Comparison of ENCODE assay signal across 9 cellular contexts in genomic region chr3:79019924-79020173, GRCh38.
DNase-seq lines count a peak whose midpoint lies in the region; TF ChIP-seq lines count a peak whose summit lies in the region.
"Had no signal": no experiment of that assay in that cellular context is flagged by ENCODE, and none has a peak within 500 bp of the region (broad histone marks: within the 10 kb centered on the region; RNA-seq: fewer than 3 reads in every experiment).

No MANE protein-coding gene starts in this region.

- no peaks in the 10 kb centered on the region for H3K27me3 ChIP-seq in WERI-Rb-1 (ENCODE audit: insufficient read depth, low read depth, severe bottlenecking)
- no peaks in the 10 kb centered on the region for H3K27me3 ChIP-seq in tibial artery

- no peaks in the 10 kb centered on the region for H3K36me3 Mint-ChIP-seq in activated CD4-positive, alpha-beta T cell treated with anti-CD3 and anti-CD28 coated beads, Interleukin-2, amount 10 ng/mL, durations not matched to agents 24 days and 14 days (ENCODE audit: low read depth)

- H3K4me3 ChIP-seq in WERI-Rb-1 (ENCODE audit: low read depth, low read length) (peak overlapping the region; percentile 88), iPS-11a (ENCODE audit: low read depth, low read length) (peak overlapping the region; percentile 89), tibial artery (peak overlapping the region; percentile 95 to 97)

- H3K9me3 ChIP-seq in WERI-Rb-1 (ENCODE audit: severe bottlenecking) (no peaks in the 10 kb centered on the region), tibial artery (no peaks in the 10 kb centered on the region)

- H3K4me3 Mint-ChIP-seq in activated CD4-positive, alpha-beta T cell treated with anti-CD3 and anti-CD28 coated beads, Interleukin-2, amount 10 ng/mL, durations not matched to agents 24 days and 14 days = peak overlapping the region; percentile 53

- no peak for TF ChIP-seq CTCF in WERI-Rb-1 (IDR thresholded peaks at IDR 0.05; ENCODE audit: low read depth, low read length)
- TF ChIP-seq CTCF in tibial artery (IDR thresholded peaks at IDR 0.05) = no peak

- no peaks in the 10 kb centered on the region for H3K9me3 Mint-ChIP-seq in activated CD4-positive, alpha-beta T cell treated with anti-CD3 and anti-CD28 coated beads, Interleukin-2, amount 10 ng/mL, durations not matched to agents 24 days and 14 days

- no peak overlapping the region for H3K27ac Mint-ChIP-seq in activated CD4-positive, alpha-beta T cell treated with anti-CD3 and anti-CD28 coated beads, Interleukin-2, amount 10 ng/mL, durations not matched to agents 24 days and 14 days

- DNase-seq in activated CD4-positive, alpha-beta T cell treated with anti-CD3 and anti-CD28 coated beads, Interleukin-2, amount 10 ng/mL, durations not matched to agents 24 days and 14 days = no peak
- no peak for DNase-seq in activated CD4-positive, alpha-beta T cell treated with anti-CD3 and anti-CD28 coated beads for 48 hours
- DNase-seq in WERI-Rb-1 (no peak), tibial artery (no peak), hypothalamus (lab: John Stamatoyannopoulos, UW) (no peak), NCI-H1417 treated with DMSO at 0.1 percent for 48 hours (lab: John Stamatoyannopoulos, UW) (no peak)
- no peak for DNase-seq in activated effector memory CD4-positive, alpha-beta T cell treated with anti-CD3 and anti-CD28 coated beads, Interleukin-2, amount 50 U/mL, for 16 hours
- DNase-seq: activated CD4-positive, alpha-beta T cell treated with anti-CD3 and anti-CD28 coated beads, Interleukin-2, amount 50 U/mL, for 48 hours had no signal

- H3K27ac ChIP-seq in WERI-Rb-1 (peak overlapping the region; percentile 96), tibial artery (peak overlapping the region; percentile 88 to 90)

- no peaks in the 10 kb centered on the region; the same call in none of the 2 replicates for H3K36me3 ChIP-seq in WERI-Rb-1
- no peaks in the 10 kb centered on the region for H3K36me3 ChIP-seq in tibial artery

- H3K27me3 Mint-ChIP-seq in activated CD4-positive, alpha-beta T cell treated with anti-CD3 and anti-CD28 coated beads, Interleukin-2, amount 10 ng/mL, durations not matched to agents 24 days and 14 days = peaks cover 11% of the 10 kb centered on the region

- H3K4me1 ChIP-seq in tibial artery = peaks cover 0 to 23% (median 6%) of the 10 kb centered on the region in 4 donors

- intact Hi-C loops in activated CD4-positive, alpha-beta T cell treated with anti-CD3 and anti-CD28 coated beads, Interleukin-2, amount 10 ng/mL, durations not matched to agents 24 days and 14 days (cut with micrococcal nuclease) = no loop called here
- intact Hi-C loops in tibial artery (cut with DNase I; ENCODE audit: low total_unique reads) = no loop called here

- peaks cover 1% of the 10 kb centered on the region for H3K4me1 Mint-ChIP-seq in activated CD4-positive, alpha-beta T cell treated with anti-CD3 and anti-CD28 coated beads, Interleukin-2, amount 10 ng/mL, durations not matched to agents 24 days and 14 days
